In genomic region chr11:108780119-108780518, GRCh38 we compare ENCODE assay signal across 27 cellular contexts.
"Had no signal": no experiment of that assay in that cellular context is flagged by ENCODE, and none has a peak within 500 bp of the region (broad histone marks: within the 10 kb centered on the region; RNA-seq: fewer than 3 reads in every experiment).

No MANE protein-coding gene starts in this region.

- H3K9me3 ChIP-seq: breast epithelium, left lung, sigmoid colon had no signal

- H3K9ac ChIP-seq: neural progenitor cell, parathyroid adenoma had no signal

- H3K27ac ChIP-seq: breast epithelium, foreskin keratinocyte, heart left ventricle, left lung, lower lobe of right lung, neural progenitor cell, parathyroid adenoma, psoas muscle, sigmoid colon, transverse colon had no signal

- FAIRE-seq: small intestine, urothelium cell line had no signal

- H3K4me1 ChIP-seq: breast epithelium, left lung, lower lobe of right lung, neural progenitor cell, parathyroid adenoma, psoas muscle, sigmoid colon had no signal

- H3K27me3 ChIP-seq: breast epithelium, foreskin keratinocyte, heart left ventricle, left lung, neural progenitor cell, sigmoid colon, transverse colon had no signal

- H3K36me3 ChIP-seq: breast epithelium, heart left ventricle, lower lobe of right lung, neural progenitor cell, sigmoid colon, transverse colon had no signal

- H3K79me2 ChIP-seq: parathyroid adenoma had no signal

- ATAC-seq: activated naive CD4-positive, alpha-beta T cell treated with anti-CD3 and anti-CD28 coated beads, Interleukin-2, amount 50 U/mL, for 72 hours; activated T-helper 17 cell treated with anti-CD3 and anti-CD28 coated beads, Interleukin-2, amount 50 U/mL, for 72 hours; esophagus mucosa; foreskin keratinocyte; heart left ventricle; left lung; lower lobe of right lung; natural killer cell; psoas muscle had no signal

- H2AFZ ChIP-seq: neural progenitor cell, parathyroid adenoma had no signal

- H3K4me2 ChIP-seq: neural progenitor cell had no signal

- DNase-seq: activated CD4-positive, alpha-beta T cell treated with anti-CD3 and anti-CD28 coated beads for 4 hours; activated CD4-positive, alpha-beta T cell treated with anti-CD3 and anti-CD28 coated beads, Interleukin-2, amount 50 U/mL, for 4 hours; activated CD8-positive, alpha-beta memory T cell treated with anti-CD3 and anti-CD28 coated beads, Interleukin-2, amount 50 U/mL, for 4 hours; activated gamma-delta T cell treated with Interleukin-2 at 50 U/mL for 16 hours; activated T-cell treated with anti-CD3 and anti-CD28 coated beads, Interleukin-2, amount 50 U/mL, for 24 hours; central memory CD4-positive, alpha-beta T cell; foreskin keratinocyte; heart left ventricle; left lung; lower lobe of right lung; mesendoderm; natural killer cell; occipital lobe; psoas muscle; sigmoid colon; small intestine; stimulated activated CD4-positive, alpha-beta T cell treated with anti-CD3 and anti-CD28 coated beads, Interleukin-4, amount 100 ng/mL, for 24 hours; stimulated activated CD8-positive, alpha-beta memory T cell treated with anti-CD3 and anti-CD28 coated beads, Interleukin-4, amount 100 ng/mL, for 48 hours; stimulated activated naive CD4-positive, alpha-beta T cell; transverse colon had no signal

- H3K4me3 ChIP-seq: breast epithelium, heart left ventricle, left lung, lower lobe of right lung, neural progenitor cell, psoas muscle, sigmoid colon, transverse colon had no signal
